Comparison of ENCODE assay signal across 8 cellular contexts in genomic region chr14:22839159-22839779, GRCh38. TPM values are rescaled to one million over a fixed set of nuclear protein-coding genes. Genes with fewer than 3 reads are reported as not detected.
A peak's percentile ranks its signal among the peaks of the same experiment; 100 is the strongest.
DNase-seq lines count a peak whose midpoint lies in the region; ATAC-seq, FAIRE-seq and TF ChIP-seq lines count a peak whose summit lies in the region.

No MANE protein-coding gene starts in this region.

- H3K4me1 ChIP-seq in H1 (replicated peaks in 1 of 4; ENCODE audit: control insufficient read depth in 3 of 4, insufficient read depth in 4 of 4, low read length in 3 of 4), result peaks cover 8 to 17% (median 14%) of the 10 kb centered on the region in 4 experiments
- H3K4me1 ChIP-seq in mucosa of stomach (ENCODE audit: control insufficient read depth, insufficient read depth, low read length), result peaks cover 18% of the 10 kb centered on the region

- peak overlapping the region; percentile 22; the same call in 1 of the 2 replicates for H3K27ac ChIP-seq in H1 (ENCODE audit: low read depth, low read length)

- peaks cover 14% of the 10 kb centered on the region; the same call in 1 of the 2 replicates for H3K23me2 ChIP-seq in H1 (ENCODE audit: low read depth, low read length)

- peaks cover 15% of the 10 kb centered on the region for H3K4me1 Mint-ChIP-seq in activated naive CD8-positive, alpha-beta T cell (ENCODE audit: low read depth)
- peaks cover 23% of the 10 kb centered on the region for H3K4me1 Mint-ChIP-seq in activated naive CD8-positive, alpha-beta T cell treated with anti-CD3 and anti-CD28 coated beads for 36 hours
- peaks cover 19% of the 10 kb centered on the region for H3K4me1 Mint-ChIP-seq in type B pancreatic cell (ENCODE audit: unreplicated experiment)

- H3K4me3 Mint-ChIP-seq in activated naive CD8-positive, alpha-beta T cell, result peak overlapping the region; percentile 51
- H3K4me3 Mint-ChIP-seq in activated naive CD8-positive, alpha-beta T cell treated with anti-CD3 and anti-CD28 coated beads for 36 hours, result no peak overlapping the region
- peak overlapping the region; percentile 100 for H3K4me3 Mint-ChIP-seq in type B pancreatic cell

- FAIRE-seq in H1 (lab: Jason Lieb, UNC), result no peak

- H3K4me2 ChIP-seq in H1 (ENCODE audit: insufficient read depth in 1 of 2, low read depth in 2 of 2, low read length in 2 of 2), result peak overlapping the region; percentile 73 to 98; a peak in 2 of 4 replicates

- H2AFZ ChIP-seq in H1 (ENCODE audit: low read length), result no peak overlapping the region

- no peak overlapping the region for H2BK15ac ChIP-seq in H1 (ENCODE audit: low read length)

- no peaks in the 10 kb centered on the region for H3K9me3 Mint-ChIP-seq in activated naive CD8-positive, alpha-beta T cell (ENCODE audit: low read depth)
- H3K9me3 Mint-ChIP-seq in activated naive CD8-positive, alpha-beta T cell treated with anti-CD3 and anti-CD28 coated beads for 36 hours, result no peaks in the 10 kb centered on the region
- no peaks in the 10 kb centered on the region for H3K9me3 Mint-ChIP-seq in type B pancreatic cell

- peak overlapping the region; percentile 57 for H2BK120ac ChIP-seq in H1 (replicated peaks; ENCODE audit: low read depth, low read length)

- no peak overlapping the region for H3K23ac ChIP-seq in H1 (ENCODE audit: insufficient read length)

- TF ChIP-seq CTCF in H1 (IDR thresholded peaks at IDR 0.05; ENCODE audit: control extremely low read depth in 1 of 3, insufficient read depth in 1 of 3, low read depth in 1 of 3, low read length in 3 of 3) (no peak), type B pancreatic cell (conservative IDR thresholded peaks at IDR 0.05) (no peak)

- TF ChIP-seq RAD21 in H1 (IDR thresholded peaks at IDR 0.05 in 1 of 2, conservative IDR thresholded peaks at IDR 0.05 in 1 of 2; ENCODE audit: low read depth in 2 of 2, low read length in 2 of 2), result no peak

- peak overlapping the region; percentile 77; the same call in 1 of the 2 replicates for H2BK12ac ChIP-seq in H1 (ENCODE audit: low read depth, low read length)

- no peak overlapping the region for H2BK20ac ChIP-seq in H1 (ENCODE audit: low read length)

- H3K9me3 ChIP-seq in H1 (ENCODE audit: insufficient read depth in 2 of 2, low read depth in 1 of 2, low read length in 1 of 2), result no peaks in the 10 kb centered on the region
- no peaks in the 10 kb centered on the region for H3K9me3 ChIP-seq in mucosa of stomach (ENCODE audit: control insufficient read depth, low read length)

- DNase-seq in activated naive CD8-positive, alpha-beta T cell treated with anti-CD3 and anti-CD28 coated beads for 36 hours, result no peak
- DNase-seq in H1 (ENCODE audit: low read depth in 1 of 2, low spot score in 2 of 2) (no peak), type B pancreatic cell (ENCODE audit: extremely low spot score, unreplicated experiment) (no peak), H4 (ENCODE audit: low spot score) (no peak)
- DNase-seq in stimulated activated CD4-positive, alpha-beta T cell treated with anti-CD3 and anti-CD28 coated beads, Interleukin-2, amount 100 ng/mL, for 48 hours, result no peak

- H3K14ac ChIP-seq in H1 (ENCODE audit: insufficient read length), result no peak overlapping the region

- TF ChIP-seq POLR2A in H1 (IDR thresholded peaks at IDR 0.05; ENCODE audit: control extremely low read depth in 1 of 2, low read depth in 2 of 2, low read length in 2 of 2), result 0 out of 3 replicates have a peak, but pooled peaks of 1 of the 2 experiments have one; percentile 30

- H4K91ac ChIP-seq in H1 (replicated peaks; ENCODE audit: insufficient read length, low read length), result peak overlapping the region; percentile 36

- H3K4me3 ChIP-seq in H1 (ENCODE audit: extremely low read depth in 1 of 4, insufficient read depth in 2 of 4, low read depth in 3 of 4, low read length in 4 of 4), result peak overlapping the region in 1 of 4 experiments; percentile 94; a peak in 1 of 8 replicates
- H3K4me3 ChIP-seq in mucosa of stomach (ENCODE audit: low read length), result peak overlapping the region; percentile 86

- H2BK5ac ChIP-seq in H1 (ENCODE audit: low read depth, low read length), result peak overlapping the region; percentile 60; the same call in 1 of the 2 replicates

- no peak for TF ChIP-seq EP300 in H1 (IDR thresholded peaks at IDR 0.05; ENCODE audit: borderline replicate concordance in 1 of 2, low read depth in 2 of 2, low read length in 2 of 2)

- POLR2A ChIA-PET in H1 (lab: Charles Lee; ENCODE audit: partially characterized antibody), result interaction anchor here (1.2 to 16.3 kb wide), 10 partner anchors 10 to 90 kb away, joined by 3 to 203 read pairs (median 14); partner anchors contain the start of genes MRPL52, OXA1L, PRMT5 and RBM23

- WGBS in H1 (ENCODE audit: extremely low coverage in 1 of 2, insufficient coverage in 1 of 2, insufficient read length in 1 of 2, insufficient replicate concordance in 2 of 2, low coverage in 1 of 2, low lambda C conversion rate in 2 of 2, missing lambda C conversion rate in 1 of 2), 2 experiments, result 95% methylated on average over 6 of the region's 6 CpGs; no CpG with 5 or more reads in 1 of the 2 experiments

- H3K79me2 ChIP-seq in H1 (ENCODE audit: control insufficient read depth in 1 of 2, insufficient read depth in 2 of 2, low read length in 2 of 2), result peaks cover 0 to 25% of the 10 kb centered on the region in 2 experiments; a peak in 1 of 4 replicates

- peak overlapping the region; percentile 40; the same call in 1 of the 2 replicates for H2AK5ac ChIP-seq in H1 (ENCODE audit: low read depth, low read length)

- H3K56ac ChIP-seq in H1 (replicated peaks; ENCODE audit: insufficient read length, low read depth, low read length), result no peak overlapping the region

- peak overlapping the region; percentile 55 for H4K5ac ChIP-seq in H1 (ENCODE audit: insufficient read length, low read depth, low read length)

- H3K36me3 Mint-ChIP-seq in activated naive CD8-positive, alpha-beta T cell, result no peaks in the 10 kb centered on the region
- H3K36me3 Mint-ChIP-seq in activated naive CD8-positive, alpha-beta T cell treated with anti-CD3 and anti-CD28 coated beads for 36 hours, result peaks cover 8% of the 10 kb centered on the region
- peaks cover 11% of the 10 kb centered on the region for H3K36me3 Mint-ChIP-seq in type B pancreatic cell

- H3K18ac ChIP-seq in H1 (ENCODE audit: extremely low read depth, low read length), result peak overlapping the region; percentile 56

- H3K9ac ChIP-seq in H1 (replicated peaks in 1 of 4; ENCODE audit: extremely low read depth in 1 of 4, low read depth in 3 of 4, low read length in 3 of 4) (no peak overlapping the region), mucosa of stomach (ENCODE audit: low read length) (peak overlapping the region; percentile 97)

- no peak overlapping the region; the same call in none of the 2 replicates for H4K8ac ChIP-seq in H1 (ENCODE audit: extremely low read depth, insufficient read depth, low read length)

- CTCF ChIA-PET in H1 (lab: Charles Lee; ENCODE audit: partially characterized antibody), result interaction anchor here (0.6 to 56.0 kb wide), 8 partner anchors 20 to 1179 kb away, joined by 3 to 1562 read pairs (median 8); partner anchors contain the start of genes LRP10, MMP14, MRPL52 and REM2

- H3K27me3 Mint-ChIP-seq in activated naive CD8-positive, alpha-beta T cell, result peaks cover 2% of the 10 kb centered on the region
- H3K27me3 Mint-ChIP-seq in activated naive CD8-positive, alpha-beta T cell treated with anti-CD3 and anti-CD28 coated beads for 36 hours, result peaks cover 5% of the 10 kb centered on the region
- H3K27me3 Mint-ChIP-seq in type B pancreatic cell, result no peaks in the 10 kb centered on the region

- H3K36me3 ChIP-seq in H1 (ENCODE audit: control insufficient read depth in 2 of 4, insufficient read depth in 4 of 4, low read length in 3 of 4) (peaks cover 5 to 32% (median 22%) of the 10 kb centered on the region in 4 experiments; a peak in 7 of 8 replicates), mucosa of stomach (ENCODE audit: control insufficient read depth, insufficient read depth, low read length) (peaks cover 25% of the 10 kb centered on the region)

- H3K4ac ChIP-seq in H1 (replicated peaks; ENCODE audit: insufficient read length, low read depth, low read length), result peak overlapping the region; percentile 57

- ATAC-seq in activated CD4-positive, CD25-positive, alpha-beta regulatory T cell treated with anti-CD3 and anti-CD28 coated beads, Interleukin-2, amount 50 U/mL, for 24 hours, result no peak

- no peaks in the 10 kb centered on the region for H3K27me3 ChIP-seq in H1 (replicated peaks in 1 of 4; ENCODE audit: control insufficient read depth in 3 of 4, extremely low read depth in 1 of 4, insufficient read depth in 3 of 4, low read length in 3 of 4)
- no peaks in the 10 kb centered on the region for H3K27me3 ChIP-seq in mucosa of stomach (ENCODE audit: control insufficient read depth, insufficient read depth, low read length)

- H4K20me1 ChIP-seq in H1 (replicated peaks in 1 of 2; ENCODE audit: control insufficient read depth in 1 of 2, insufficient read depth in 2 of 2, low read length in 2 of 2), result no peaks in the 10 kb centered on the region

- H3K79me1 ChIP-seq in H1 (ENCODE audit: low read depth, low read length), result peaks cover 8% of the 10 kb centered on the region

- peak overlapping the region; percentile 46 for H3K27ac Mint-ChIP-seq in activated naive CD8-positive, alpha-beta T cell
- H3K27ac Mint-ChIP-seq in activated naive CD8-positive, alpha-beta T cell treated with anti-CD3 and anti-CD28 coated beads for 36 hours, result no peak overlapping the region
- H3K27ac Mint-ChIP-seq in type B pancreatic cell, result peak overlapping the region; percentile 74

RNA-seq across cellular contexts. Expression of gene MMP14, which starts 2.9 kb away (rescaled TPM):
- 1 to 10 TPM; 1.1 to 1.8 TPM for total RNA-seq in activated naive CD8-positive, alpha-beta T cell treated with anti-CD3 and anti-CD28 coated beads for 36 hours
- 83.1 and 86.8 TPM in 2 replicates for total RNA-seq in H1 (2021; fragmentation: NEBNext Ultra II Directional; extraction: Animal tissue kit (Norgen Biotek cat#: 25700))
- 58.2 and 81.6 TPM in 2 replicates for polyA plus RNA-seq in H1 (2011; rRNA removed)
- 61.6 TPM for polyA plus RNA-seq in H1 (2011; cell fraction: cytosol; rRNA removed)
- 147 TPM for polyA plus RNA-seq in H1 (2011; cell fraction: nucleus; rRNA removed)
- polyA plus RNA-seq in H1 (2012, experiment 1 of 2), result 54.3 to 67.5 TPM (median 63.3 TPM) in 4 replicates
- 60.0 TPM for polyA plus RNA-seq in H1 (2012, experiment 2 of 2)
- polyA plus RNA-seq in H1 (2013, experiment 1 of 2), result 277 TPM
- 290 TPM for polyA plus RNA-seq in H1 (2013, experiment 2 of 2)
- 46.1 and 61.0 TPM in 2 replicates for polyA minus RNA-seq in H1 (2011; rRNA and poly(A)+ RNA removed)
- 28.2 TPM for polyA minus RNA-seq in H1 (2011; cell fraction: cytosol; rRNA and poly(A)+ RNA removed)
- 24.5 TPM for polyA minus RNA-seq in H1 (2011; cell fraction: nucleus; rRNA and poly(A)+ RNA removed)
- total RNA-seq in type B pancreatic cell (ENCODE audit: low replicate concordance), result 115 and 137 TPM in 2 replicates
- 268 and 298 TPM in 2 replicates for total RNA-seq in H4 (2014; rRNA removed; shearing (Covaris generic))

RNA-seq across cellular contexts. Expression of gene MRPL52, which starts 9.6 kb away (rescaled TPM):
- 100 to 1,000 TPM; 154 to 170 TPM for total RNA-seq in activated naive CD8-positive, alpha-beta T cell treated with anti-CD3 and anti-CD28 coated beads for 36 hours
- 172 and 176 TPM in 2 replicates for total RNA-seq in H1 (2021; fragmentation: NEBNext Ultra II Directional; extraction: Animal tissue kit (Norgen Biotek cat#: 25700))
- polyA plus RNA-seq in H1 (2011; rRNA removed), result 70.5 and 109 TPM in 2 replicates
- polyA plus RNA-seq in H1 (2011; cell fraction: cytosol; rRNA removed), result 108 TPM
- polyA plus RNA-seq in H1 (2011; cell fraction: nucleus; rRNA removed), result 74.0 TPM
- 186 to 208 TPM (median 197 TPM) in 4 replicates for polyA plus RNA-seq in H1 (2012, experiment 1 of 2)
- polyA plus RNA-seq in H1 (2012, experiment 2 of 2), result 516 TPM
- 328 TPM for polyA plus RNA-seq in H1 (2013, experiment 1 of 2)
- 334 TPM for polyA plus RNA-seq in H1 (2013, experiment 2 of 2)
- polyA minus RNA-seq in H1 (2011; rRNA and poly(A)+ RNA removed), result 9.8 and 12.4 TPM in 2 replicates
- polyA minus RNA-seq in H1 (2011; cell fraction: cytosol; rRNA and poly(A)+ RNA removed), result 41.0 TPM
- 34.9 TPM for polyA minus RNA-seq in H1 (2011; cell fraction: nucleus; rRNA and poly(A)+ RNA removed)
- total RNA-seq in type B pancreatic cell (ENCODE audit: low replicate concordance), result 88.5 and 96.6 TPM in 2 replicates
- total RNA-seq in H4 (2014; rRNA removed; shearing (Covaris generic)), result 130 and 189 TPM in 2 replicates

RNA-seq across cellular contexts. Expression of gene SLC7A7, which starts 24.0 kb away (rescaled TPM):
- 1 to 10 TPM in 1 of 2 experiments, under 1 TPM in 1; 0.56 to 1.0 TPM for total RNA-seq in activated naive CD8-positive, alpha-beta T cell treated with anti-CD3 and anti-CD28 coated beads for 36 hours
- 5.8 and 6.3 TPM in 2 replicates for total RNA-seq in H1 (2021; fragmentation: NEBNext Ultra II Directional; extraction: Animal tissue kit (Norgen Biotek cat#: 25700))
- polyA plus RNA-seq in H1 (2011; rRNA removed), result 14.9 and 15.0 TPM in 2 replicates
- 10.3 TPM for polyA plus RNA-seq in H1 (2011; cell fraction: cytosol; rRNA removed)
- polyA plus RNA-seq in H1 (2011; cell fraction: nucleus; rRNA removed), result 8.1 TPM
- polyA plus RNA-seq in H1 (2012, experiment 1 of 2), result 5.0 to 6.8 TPM (median 5.6 TPM) in 4 replicates
- polyA plus RNA-seq in H1 (2012, experiment 2 of 2), result 4.1 TPM
- 7.1 TPM for polyA plus RNA-seq in H1 (2013, experiment 1 of 2)
- 7.1 TPM for polyA plus RNA-seq in H1 (2013, experiment 2 of 2)
- 11.7 and 13.5 TPM in 2 replicates for polyA minus RNA-seq in H1 (2011; rRNA and poly(A)+ RNA removed)
- polyA minus RNA-seq in H1 (2011; cell fraction: cytosol; rRNA and poly(A)+ RNA removed), result 3.2 TPM
- polyA minus RNA-seq in H1 (2011; cell fraction: nucleus; rRNA and poly(A)+ RNA removed), result 5.0 TPM
- total RNA-seq in type B pancreatic cell (ENCODE audit: low replicate concordance), result 9.7 and 31.6 TPM in 2 replicates
- total RNA-seq in H4 (2014; rRNA removed; shearing (Covaris generic)), result 13.6 and 13.9 TPM in 2 replicates

RNA-seq across cellular contexts. Expression of gene LRP10, which starts 32.3 kb away (rescaled TPM):
- 10 to 100 TPM; 17.6 to 18.7 TPM for total RNA-seq in activated naive CD8-positive, alpha-beta T cell treated with anti-CD3 and anti-CD28 coated beads for 36 hours
- total RNA-seq in H1 (2021; fragmentation: NEBNext Ultra II Directional; extraction: Animal tissue kit (Norgen Biotek cat#: 25700)), result 15.6 and 15.7 TPM in 2 replicates
- 12.4 and 22.8 TPM in 2 replicates for polyA plus RNA-seq in H1 (2011; rRNA removed)
- 10.6 TPM for polyA plus RNA-seq in H1 (2011; cell fraction: cytosol; rRNA removed)
- polyA plus RNA-seq in H1 (2011; cell fraction: nucleus; rRNA removed), result 21.0 TPM
- 10.6 to 17.3 TPM (median 14.7 TPM) in 4 replicates for polyA plus RNA-seq in H1 (2012, experiment 1 of 2)
- polyA plus RNA-seq in H1 (2012, experiment 2 of 2), result 13.0 TPM
- polyA plus RNA-seq in H1 (2013, experiment 1 of 2), result 15.4 TPM
- 15.6 TPM for polyA plus RNA-seq in H1 (2013, experiment 2 of 2)
- polyA minus RNA-seq in H1 (2011; rRNA and poly(A)+ RNA removed), result 21.1 and 22.8 TPM in 2 replicates
- polyA minus RNA-seq in H1 (2011; cell fraction: cytosol; rRNA and poly(A)+ RNA removed), result 13.1 TPM
- 11.9 TPM for polyA minus RNA-seq in H1 (2011; cell fraction: nucleus; rRNA and poly(A)+ RNA removed)
- total RNA-seq in type B pancreatic cell (ENCODE audit: low replicate concordance), result 52.3 and 91.8 TPM in 2 replicates
- total RNA-seq in H4 (2014; rRNA removed; shearing (Covaris generic)), result 35.8 and 48.4 TPM in 2 replicates

RNA-seq across cellular contexts. Expression of gene REM2, which starts 43.8 kb away (rescaled TPM):
- total RNA-seq in activated naive CD8-positive, alpha-beta T cell treated with anti-CD3 and anti-CD28 coated beads for 36 hours, result under 1 TPM; 0.14 to 0.19 TPM
- 1.1 and 1.3 TPM in 2 replicates for total RNA-seq in H1 (2021; fragmentation: NEBNext Ultra II Directional; extraction: Animal tissue kit (Norgen Biotek cat#: 25700))
- polyA plus RNA-seq in H1 (2011; rRNA removed), result 0.78 and 1.00 TPM in 2 replicates
- 1.4 TPM for polyA plus RNA-seq in H1 (2011; cell fraction: cytosol; rRNA removed)
- 2.2 TPM for polyA plus RNA-seq in H1 (2011; cell fraction: nucleus; rRNA removed)
- 0.96 to 1.6 TPM (median 1.2 TPM) in 4 replicates for polyA plus RNA-seq in H1 (2012, experiment 1 of 2)
- polyA plus RNA-seq in H1 (2012, experiment 2 of 2), result 1.3 TPM
- polyA plus RNA-seq in H1 (2013, experiment 1 of 2), result 1.5 TPM
- polyA plus RNA-seq in H1 (2013, experiment 2 of 2), result 1.4 TPM
- polyA minus RNA-seq in H1 (2011; rRNA and poly(A)+ RNA removed), result 0.34 and 0.73 TPM in 2 replicates
- not detected for polyA minus RNA-seq in H1 (2011; cell fraction: cytosol; rRNA and poly(A)+ RNA removed)
- polyA minus RNA-seq in H1 (2011; cell fraction: nucleus; rRNA and poly(A)+ RNA removed), result 1.8 TPM
- total RNA-seq in type B pancreatic cell (ENCODE audit: low replicate concordance), result 1.4 and 2.0 TPM in 2 replicates
- 0.27 TPM in 1 of 2 replicates, not detected in the other for total RNA-seq in H4 (2014; rRNA removed; shearing (Covaris generic))

Comparison
In these comparisons a context has a peak if more than half of its experiments do, and no peak if none do; other contexts are left out.
1. RNA of gene MMP14, which starts 2.9 kb away (total RNA-seq): 268 to 298 TPM in H4, 115 to 137 TPM in type B pancreatic cell and 83.1 to 86.8 TPM in H1; 1.1 to 1.8 TPM in activated naive CD8-positive, alpha-beta T cell treated with anti-CD3 and anti-CD28 coated beads for 36 hours; every median in the first group is over 10 times any median in the second.